2 cellular contexts compared by ENCODE assay signal in the genomic region with DNA sequence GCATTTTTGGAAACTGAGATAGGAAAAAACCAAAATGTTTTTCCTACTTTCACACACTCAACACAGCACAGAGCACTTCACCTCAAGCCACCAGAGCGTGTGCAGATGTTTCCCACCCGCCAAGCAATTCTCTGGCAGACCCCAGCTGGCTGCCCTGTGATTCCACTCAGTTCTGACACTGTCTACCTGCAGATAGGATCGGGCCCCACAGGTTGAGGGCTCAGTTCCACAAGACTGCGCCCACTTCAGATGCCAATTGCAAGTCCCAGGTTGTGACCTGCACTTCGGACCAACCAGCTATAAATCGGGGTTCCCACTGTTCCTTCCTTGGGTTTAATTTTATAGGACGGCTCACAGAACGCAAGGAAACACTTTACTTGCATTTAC.
TF ChIP-seq lines count a peak whose summit lies in the region.

No MANE protein-coding gene starts in this region.

TF ChIP-seq in IMR-90, 13 proteins besides CTCF, POLR2A, EP300 and RAD21:
- TF ChIP-seq NFE2L2 (IDR thresholded peaks at IDR 0.05; ENCODE audit: low read depth, low read length) (no peak), BHLHE40 (IDR thresholded peaks at IDR 0.05; ENCODE audit: low read depth, low read length) (no peak), MXI1 (IDR thresholded peaks at IDR 0.05; ENCODE audit: borderline replicate concordance, low read depth, low read length) (no peak)

TF ChIP-seq in H1, 55 proteins besides CTCF, POLR2A, EP300 and RAD21:
- no peak for TF ChIP-seq POU5F1 (IDR thresholded peaks at IDR 0.05; ENCODE audit: low read depth, low read length)
